8 cellular contexts compared by ENCODE assay signal in the genomic region with DNA sequence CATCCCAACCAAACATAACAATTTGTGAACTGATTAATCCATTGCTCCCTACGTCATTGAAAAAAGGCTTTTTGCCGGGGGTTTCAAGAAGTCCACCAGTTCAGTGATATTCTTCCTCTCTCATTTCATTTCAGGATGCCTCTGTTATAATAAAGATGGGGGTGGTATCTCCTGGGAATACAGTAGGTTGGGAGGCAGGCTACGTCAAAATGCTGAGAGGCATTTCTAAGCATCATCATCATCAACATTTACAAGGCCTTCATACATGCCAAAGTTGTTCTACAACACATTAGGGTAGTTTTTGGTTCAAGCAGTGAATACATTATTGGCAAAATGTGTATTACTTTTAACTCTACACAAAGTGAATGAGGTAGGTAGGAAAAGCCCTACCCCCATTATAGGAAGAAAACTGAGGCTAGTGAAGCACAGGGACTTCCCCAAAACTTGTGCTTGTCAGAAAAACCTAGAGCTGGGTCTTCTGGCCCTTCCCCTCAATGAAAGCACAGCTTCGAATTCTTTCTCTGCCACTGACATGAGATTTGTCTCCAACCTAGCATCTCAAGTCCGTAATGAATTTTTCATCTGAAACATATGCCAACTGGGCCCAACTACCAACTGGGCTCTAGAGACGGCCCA. TPM values are rescaled to one million over a fixed set of nuclear protein-coding genes. Genes with fewer than 3 reads are reported as not detected.
A peak's percentile ranks its signal among the peaks of the same experiment; 100 is the strongest.
DNase-seq lines count a peak whose midpoint lies in the region; ATAC-seq and TF ChIP-seq lines count a peak whose summit lies in the region.

No MANE protein-coding gene starts in this region.

- CTCF ChIA-PET in HCT116 (lab: Charles Lee), result interaction anchor here (0.8 to 1.1 kb wide), 2 partner anchors 22 to 34 kb away, joined by 3 read pairs; no protein-coding TSS in a partner anchor

- DNase-seq in GM13977 (ENCODE audit: low spot score) (peak; percentile 38), HCT116 (ENCODE audit: low read depth, low spot score) (no peak), retinal pigment epithelial cell (ENCODE audit: low read depth) (no peak), NCI-H2171 (lab: John Stamatoyannopoulos, UW) (no peak), 8988T (no peak), NCI-H1048 (lab: John Stamatoyannopoulos, UW) (no peak)

- H3K36me3 ChIP-seq in HCT116 (ENCODE audit: control insufficient read depth in 1 of 2, insufficient read depth in 2 of 2, low read length in 2 of 2), result no peaks in the 10 kb centered on the region
- H3K36me3 ChIP-seq in OCI-LY3 (replicated peaks; ENCODE audit: low read depth, low read length), result no peaks in the 10 kb centered on the region
- no peaks in the 10 kb centered on the region for H3K36me3 ChIP-seq in esophagus (ENCODE audit: control insufficient read depth in 2 of 2, insufficient read depth in 2 of 2, low read length in 1 of 2)

- H2AFZ ChIP-seq in HCT116 (ENCODE audit: low read depth, low read length, poor library complexity, severe bottlenecking), result no peak overlapping the region
- H2AFZ ChIP-seq in OCI-LY3 (ENCODE audit: low read depth, low read length), result 0 out of 2 replicates have a peak overlapping the region, but pooled peaks have one; percentile 90

- TF ChIP-seq CTCF in GM13977 (IDR thresholded peaks at IDR 0.05; ENCODE audit: extremely low read depth, insufficient read depth, missing control alignments) (no peak), HCT116 (IDR thresholded peaks at IDR 0.05 in 2 of 3, conservative IDR thresholded peaks at IDR 0.05 in 1 of 3; ENCODE audit: borderline replicate concordance in 1 of 3, insufficient read depth in 1 of 3, low read depth in 2 of 3, low read length in 2 of 3) (no peak), OCI-LY3 (IDR thresholded peaks at IDR 0.05; ENCODE audit: low read depth, low read length) (no peak), retinal pigment epithelial cell (conservative IDR thresholded peaks at IDR 0.05; ENCODE audit: low read depth, low read length) (no peak)

- TF ChIP-seq POLR2A in HCT116 (IDR thresholded peaks at IDR 0.05; ENCODE audit: borderline replicate concordance, extremely low read depth, insufficient read depth, insufficient read length), result no peak

- WGBS in esophagus, 2 donors, result 35 to 40% methylated on average over 6 of the region's 6 CpGs

- peak overlapping the region; percentile 69 for H3K27ac ChIP-seq in HCT116 (ENCODE audit: low read depth, low read length)
- H3K27ac ChIP-seq in OCI-LY3 (ENCODE audit: low read length), result peak overlapping the region; percentile 45
- H3K27ac ChIP-seq in esophagus (ENCODE audit: low read depth in 2 of 2, low read length in 1 of 2), result peak overlapping the region; percentile 83 to 97

- H3K4me2 ChIP-seq in HCT116 (ENCODE audit: low read length) (peak overlapping the region; percentile 84), OCI-LY3 (ENCODE audit: low read length) (peak overlapping the region; percentile 84)

- peak overlapping the region; percentile 91 for H3K9ac ChIP-seq in HCT116 (ENCODE audit: low read length)
- H3K9ac ChIP-seq in OCI-LY3 (ENCODE audit: low read length), result peak overlapping the region; percentile 92

- RAD21 ChIA-PET in HCT116 (lab: Charles Lee; ENCODE audit: low non-redundant PET in 1 of 2, low total read pairs in 2 of 2, uncharacterized antibody in 2 of 2, unreplicated experiment in 2 of 2), result no interaction called here

- TF ChIP-seq RAD21 in HCT116 (IDR thresholded peaks at IDR 0.05; ENCODE audit: low read depth), result no peak

- POLR2A ChIA-PET in HCT116 (lab: Charles Lee), result no interaction called here

- H3K4me3 ChIP-seq in HCT116 (replicated peaks in 1 of 2; ENCODE audit: low read depth in 1 of 2, low read length in 2 of 2) (peak overlapping the region; percentile 90 to 92), OCI-LY3 (ENCODE audit: low read length) (peak overlapping the region; percentile 93), esophagus (ENCODE audit: low read depth in 1 of 2, low read length in 2 of 2) (peak overlapping the region; percentile 68 to 84), retinal pigment epithelial cell (ENCODE audit: low read length) (peak overlapping the region; percentile 94)

- H3K9me2 ChIP-seq in HCT116 (ENCODE audit: insufficient read depth), result no peaks in the 10 kb centered on the region

- H3K4me1 ChIP-seq in HCT116 (ENCODE audit: control insufficient read depth in 1 of 2, insufficient read depth in 2 of 2, low read length in 2 of 2), result peaks cover 0 to 10% of the 10 kb centered on the region in 2 experiments; a peak in 2 of 4 replicates
- peaks cover 9% of the 10 kb centered on the region for H3K4me1 ChIP-seq in OCI-LY3 (ENCODE audit: low read length)
- peaks cover 2 to 3% of the 10 kb centered on the region in 2 donors for H3K4me1 ChIP-seq in esophagus (ENCODE audit: control insufficient read depth in 2 of 2, insufficient read depth in 2 of 2, low read length in 1 of 2)

- H3K79me2 ChIP-seq in HCT116 (ENCODE audit: insufficient read depth, low read length), result 0 out of 2 replicates have a peak, but pooled peaks cover 5% of the 10 kb centered on the region
- H3K79me2 ChIP-seq in OCI-LY3 (ENCODE audit: low read length), result peaks cover 15% of the 10 kb centered on the region

- no peaks in the 10 kb centered on the region for H4K20me1 ChIP-seq in HCT116 (ENCODE audit: insufficient read depth)
- H4K20me1 ChIP-seq in OCI-LY3 (ENCODE audit: insufficient read depth, low read length), result no peaks in the 10 kb centered on the region

- ATAC-seq in HCT116, result no peak

- no TSS peak for BruUV-seq in HCT116 (replicated peaks; lab: Mats Ljungman, UMichigan)

- H3K9me3 ChIP-seq in HCT116 (ENCODE audit: control insufficient read depth in 1 of 2, insufficient read depth in 1 of 2, low read depth in 1 of 2, low read length in 2 of 2), result no peaks in the 10 kb centered on the region
- H3K9me3 ChIP-seq in OCI-LY3 (ENCODE audit: insufficient read depth, low read length), result no peaks in the 10 kb centered on the region
- H3K9me3 ChIP-seq in esophagus (ENCODE audit: control insufficient read depth in 2 of 2, insufficient read depth in 1 of 2, low read depth in 1 of 2, low read length in 1 of 2), result no peaks in the 10 kb centered on the region

- in situ Hi-C loops in GM13977 (cut with MboI; ENCODE audit: low pct_unique_long_range_greater_than_20kb, low sequenced_read_pairs, unreplicated experiment), result no loop called here

- intact Hi-C loops in HCT116 (cut with micrococcal nuclease), result no loop called here

- H3K27me3 ChIP-seq in HCT116 (ENCODE audit: insufficient read depth, low read length) (no peaks in the 10 kb centered on the region), OCI-LY3 (ENCODE audit: low read depth, low read length) (no peaks in the 10 kb centered on the region), esophagus (ENCODE audit: control insufficient read depth in 1 of 2, insufficient read depth in 2 of 2, low read length in 2 of 2) (no peaks in the 10 kb centered on the region)

TF ChIP-seq in HCT116, 20 proteins besides CTCF, POLR2A, EP300 and RAD21 (continues in another document):
- TF ChIP-seq, protein P1, sequence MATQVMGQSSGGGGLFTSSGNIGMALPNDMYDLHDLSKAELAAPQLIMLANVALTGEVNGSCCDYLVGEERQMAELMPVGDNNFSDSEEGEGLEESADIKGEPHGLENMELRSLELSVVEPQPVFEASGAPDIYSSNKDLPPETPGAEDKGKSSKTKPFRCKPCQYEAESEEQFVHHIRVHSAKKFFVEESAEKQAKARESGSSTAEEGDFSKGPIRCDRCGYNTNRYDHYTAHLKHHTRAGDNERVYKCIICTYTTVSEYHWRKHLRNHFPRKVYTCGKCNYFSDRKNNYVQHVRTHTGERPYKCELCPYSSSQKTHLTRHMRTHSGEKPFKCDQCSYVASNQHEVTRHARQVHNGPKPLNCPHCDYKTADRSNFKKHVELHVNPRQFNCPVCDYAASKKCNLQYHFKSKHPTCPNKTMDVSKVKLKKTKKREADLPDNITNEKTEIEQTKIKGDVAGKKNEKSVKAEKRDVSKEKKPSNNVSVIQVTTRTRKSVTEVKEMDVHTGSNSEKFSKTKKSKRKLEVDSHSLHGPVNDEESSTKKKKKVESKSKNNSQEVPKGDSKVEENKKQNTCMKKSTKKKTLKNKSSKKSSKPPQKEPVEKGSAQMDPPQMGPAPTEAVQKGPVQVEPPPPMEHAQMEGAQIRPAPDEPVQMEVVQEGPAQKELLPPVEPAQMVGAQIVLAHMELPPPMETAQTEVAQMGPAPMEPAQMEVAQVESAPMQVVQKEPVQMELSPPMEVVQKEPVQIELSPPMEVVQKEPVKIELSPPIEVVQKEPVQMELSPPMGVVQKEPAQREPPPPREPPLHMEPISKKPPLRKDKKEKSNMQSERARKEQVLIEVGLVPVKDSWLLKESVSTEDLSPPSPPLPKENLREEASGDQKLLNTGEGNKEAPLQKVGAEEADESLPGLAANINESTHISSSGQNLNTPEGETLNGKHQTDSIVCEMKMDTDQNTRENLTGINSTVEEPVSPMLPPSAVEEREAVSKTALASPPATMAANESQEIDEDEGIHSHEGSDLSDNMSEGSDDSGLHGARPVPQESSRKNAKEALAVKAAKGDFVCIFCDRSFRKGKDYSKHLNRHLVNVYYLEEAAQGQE (IDR thresholded peaks at IDR 0.05; ENCODE audit: low read depth), result no peak
- TF ChIP-seq CEBPB (IDR thresholded peaks at IDR 0.05; ENCODE audit: low read depth) (no peak), SIN3A (IDR thresholded peaks at IDR 0.05; ENCODE audit: low read depth) (no peak; the same call in 1 of the 2 replicates), POLR2AphosphoS5 (IDR thresholded peaks at IDR 0.05; ENCODE audit: low read depth, low read length) (no peak), ZNF274 (IDR thresholded peaks at IDR 0.05; ENCODE audit: low read depth, low read length) (no peak), TCF7L2 (IDR thresholded peaks at IDR 0.05; ENCODE audit: borderline replicate concordance, extremely low read depth, insufficient read depth, insufficient read length) (no peak), CBX3 (IDR thresholded peaks at IDR 0.05; ENCODE audit: low read depth) (no peak), EZH2 (IDR thresholded peaks at IDR 0.05) (no peak), JUND (IDR thresholded peaks at IDR 0.05) (no peak)
- TF ChIP-seq, protein P2, sequence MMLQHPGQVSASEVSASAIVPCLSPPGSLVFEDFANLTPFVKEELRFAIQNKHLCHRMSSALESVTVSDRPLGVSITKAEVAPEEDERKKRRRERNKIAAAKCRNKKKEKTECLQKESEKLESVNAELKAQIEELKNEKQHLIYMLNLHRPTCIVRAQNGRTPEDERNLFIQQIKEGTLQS (IDR thresholded peaks at IDR 0.05), result no peak

RNA-seq across cellular contexts. Expression of a gene that starts 11.3 kb away (rescaled TPM):
- 2.6 TPM for total RNA-seq in HCT116 (2021; ENCODE audit: unreplicated experiment)
- 1.1 TPM in 2 replicates for polyA plus RNA-seq in HCT116 (2012)
- polyA plus RNA-seq in esophagus, result 1 to 10 TPM; 1.1 to 1.7 TPM
